In genomic region chr6:116035616-116036015, GRCh38 we compare ENCODE assay signal across 28 cellular contexts. TPM values are rescaled to one million over a fixed set of nuclear protein-coding genes. Genes with fewer than 3 reads are reported as not detected.
A peak's percentile ranks its signal among the peaks of the same experiment; 100 is the strongest.
DNase-seq lines count a peak whose midpoint lies in the region; ATAC-seq and TF ChIP-seq lines count a peak whose summit lies in the region.
"Had no signal": no experiment of that assay in that cellular context is flagged by ENCODE, and none has a peak within 500 bp of the region (broad histone marks: within the 10 kb centered on the region; RNA-seq: fewer than 3 reads in every experiment).

No MANE protein-coding gene starts in this region.

- H3K9me3 Mint-ChIP-seq in Caco-2 (ENCODE audit: unreplicated experiment), result no peaks in the 10 kb centered on the region
- H3K9me3 Mint-ChIP-seq: activated CD4-positive, alpha-beta memory T cell treated with anti-CD3 and anti-CD28 coated beads for 36 hours; activated naive CD4-positive, alpha-beta T cell treated with anti-CD3 and anti-CD28 coated beads, Interleukin-2, amount 10 ng/mL, durations not matched to agents 7 days and 5 days; CD4-positive, alpha-beta T cell; effector memory CD8-positive, alpha-beta T cell; H9; nephron had no signal

- ATAC-seq in left lobe of liver, result peak; percentile 40
- ATAC-seq in psoas muscle, result peak in 1 of 4 donors; percentile 37
- no peak for ATAC-seq in HG03457 (IDR thresholded peaks at IDR 0.05; ENCODE audit: unreplicated experiment)
- ATAC-seq in GM18511 (IDR thresholded peaks at IDR 0.05; ENCODE audit: unreplicated experiment), result no peak
- ATAC-seq: effector memory CD8-positive, alpha-beta T cell; T-helper 17 cell had no signal

- no peak overlapping the region for H3K4me3 ChIP-seq in Caco-2 (ENCODE audit: low read depth, low read length)
- no peak overlapping the region for H3K4me3 ChIP-seq in SK-N-MC
- H3K4me3 ChIP-seq in psoas muscle, result peak overlapping the region; percentile 43
- H3K4me3 ChIP-seq: esophagus muscularis mucosa, right atrium auricular region had no signal

- POLR2A ChIA-PET in Caco-2 (lab: Charles Lee), result no interaction called here

- BruUV-seq in Caco-2 (replicated peaks; lab: Mats Ljungman, UMichigan), result no TSS peak

- H3K27me3 Mint-ChIP-seq in Caco-2 (ENCODE audit: insufficient read depth, unreplicated experiment), result no peaks in the 10 kb centered on the region
- H3K27me3 Mint-ChIP-seq: activated naive CD4-positive, alpha-beta T cell treated with anti-CD3 and anti-CD28 coated beads, Interleukin-2, amount 10 ng/mL, durations not matched to agents 7 days and 5 days had no signal

- H3K27me3 ChIP-seq in Caco-2 (replicated peaks; ENCODE audit: control insufficient read depth, insufficient read depth, low read length), result no peaks in the 10 kb centered on the region
- H3K27me3 ChIP-seq in psoas muscle (ENCODE audit: insufficient read depth in 3 of 3, low read length in 2 of 3), result no peaks in the 10 kb centered on the region
- H3K27me3 ChIP-seq: esophagus muscularis mucosa, right atrium auricular region had no signal

- peaks cover 20% of the 10 kb centered on the region for H3K4me1 Mint-ChIP-seq in Caco-2 (ENCODE audit: low read depth, unreplicated experiment)
- H3K4me1 Mint-ChIP-seq: activated naive CD4-positive, alpha-beta T cell treated with anti-CD3 and anti-CD28 coated beads, Interleukin-2, amount 10 ng/mL, durations not matched to agents 7 days and 5 days; T-helper 17 cell had no signal

- H3K4me3 Mint-ChIP-seq in Caco-2 (ENCODE audit: unreplicated experiment), result peak overlapping the region; percentile 18
- H3K4me3 Mint-ChIP-seq: activated CD4-positive, alpha-beta memory T cell treated with anti-CD3 and anti-CD28 coated beads for 36 hours; activated naive CD4-positive, alpha-beta T cell treated with anti-CD3 and anti-CD28 coated beads, Interleukin-2, amount 10 ng/mL, durations not matched to agents 7 days and 5 days; CD4-positive, alpha-beta T cell; effector memory CD8-positive, alpha-beta T cell; H9; nephron; T-helper 17 cell had no signal

- no peak for TF ChIP-seq CTCF in Caco-2 (IDR thresholded peaks at IDR 0.05; ENCODE audit: insufficient read depth in 1 of 2, low read depth in 1 of 2, low read length in 1 of 2, severe bottlenecking in 1 of 2, unreplicated experiment in 1 of 2)
- TF ChIP-seq CTCF in psoas muscle (IDR thresholded peaks at IDR 0.05), result no peak

- peaks cover 5% of the 10 kb centered on the region for H3K36me3 Mint-ChIP-seq in Caco-2 (ENCODE audit: insufficient read depth, unreplicated experiment)
- H3K36me3 Mint-ChIP-seq: activated CD4-positive, alpha-beta memory T cell treated with anti-CD3 and anti-CD28 coated beads for 36 hours; activated naive CD4-positive, alpha-beta T cell treated with anti-CD3 and anti-CD28 coated beads, Interleukin-2, amount 10 ng/mL, durations not matched to agents 7 days and 5 days had no signal

- H3K9ac ChIP-seq in SK-N-MC (ENCODE audit: insufficient read length), result no peak overlapping the region
- H3K9ac ChIP-seq: SK-N-SH had no signal

- no peaks in the 10 kb centered on the region for H3K36me3 ChIP-seq in Caco-2 (ENCODE audit: control insufficient read depth, insufficient read depth, low read length)
- no peaks in the 10 kb centered on the region for H3K36me3 ChIP-seq in SK-N-MC (ENCODE audit: insufficient read depth, low read length)
- no peaks in the 10 kb centered on the region for H3K36me3 ChIP-seq in psoas muscle (ENCODE audit: insufficient read depth in 1 of 2, low read depth in 1 of 2)
- H3K36me3 ChIP-seq: esophagus muscularis mucosa, right atrium auricular region had no signal

- WGBS in psoas muscle, 3 donors, result 40 to 52% (median 44%) methylated on average over 4 of the region's 4 CpGs

- DNase-seq in Caco-2, result no peak
- no peak for DNase-seq in SK-N-MC (ENCODE audit: low read depth, low spot score)
- no peak for DNase-seq in left lobe of liver (ENCODE audit: low spot score)
- no peak for DNase-seq in psoas muscle
- DNase-seq in cerebellar nuclear complex (lab: John Stamatoyannopoulos, UW), result no peak
- DNase-seq: activated CD4-positive, alpha-beta memory T cell treated with anti-CD3 and anti-CD28 coated beads for 36 hours; activated CD4-positive, CD25-positive, alpha-beta regulatory T cell treated with anti-CD3 and anti-CD28 coated beads, Interleukin-2, amount 50 U/mL, for 72 hours; activated CD8-positive, alpha-beta memory T cell treated with anti-CD3 and anti-CD28 coated beads, Interleukin-2, amount 50 U/mL, for 4 hours; activated naive CD4-positive, alpha-beta T cell treated with anti-CD3 and anti-CD28 coated beads, Interleukin-2, amount 10 ng/mL, durations not matched to agents 7 days and 5 days; amniotic stem cell; CD4-positive, alpha-beta T cell; cortex of kidney; effector memory CD8-positive, alpha-beta T cell; H9; NCI-H1092 treated with DMSO at 0.1 percent for 48 hours; NCI-H2029; NCI-H2227 treated with DMSO at 0.1 percent for 48 hours; NCI-H526 treated with DMSO at 0.1 percent for 48 hours; RPMI8226; SK-N-SH; stimulated activated CD4-positive, alpha-beta T cell treated with anti-CD3 and anti-CD28 coated beads, Interleukin-2, amount 100 ng/mL, for 24 hours; T-helper 17 cell had no signal

- H3K27ac ChIP-seq in SK-N-MC, result peak overlapping the region; percentile 74
- no peak overlapping the region for H3K27ac ChIP-seq in psoas muscle
- H3K27ac ChIP-seq: esophagus muscularis mucosa had no signal

- H3K9me3 ChIP-seq in Caco-2 (no peaks in the 10 kb centered on the region), SK-N-MC (ENCODE audit: low read depth, low read length) (no peaks in the 10 kb centered on the region), psoas muscle (no peaks in the 10 kb centered on the region)
- H3K9me3 ChIP-seq: esophagus muscularis mucosa, right atrium auricular region, SK-N-SH had no signal

- H3K27ac Mint-ChIP-seq in Caco-2 (ENCODE audit: unreplicated experiment), result peak overlapping the region; percentile 43
- H3K27ac Mint-ChIP-seq: activated CD4-positive, alpha-beta memory T cell treated with anti-CD3 and anti-CD28 coated beads for 36 hours; activated naive CD4-positive, alpha-beta T cell treated with anti-CD3 and anti-CD28 coated beads, Interleukin-2, amount 10 ng/mL, durations not matched to agents 7 days and 5 days; CD4-positive, alpha-beta T cell; effector memory CD8-positive, alpha-beta T cell; nephron; T-helper 17 cell had no signal

- intact Hi-C loops in Caco-2 (cut with micrococcal nuclease; ENCODE audit: unreplicated experiment), result loop anchor here (1.0 kb wide), 1 partner anchor 16 kb away; no protein-coding TSS in a partner anchor
- intact Hi-C loops in psoas muscle (cut with DNase I), result loop anchor here in 1 of 2 donors (1.0 kb wide), 1 partner anchor 40 kb away; no protein-coding TSS in a partner anchor

- CTCF ChIA-PET in Caco-2 (lab: Charles Lee), result no interaction called here

- H3K4me1 ChIP-seq in Caco-2 (peaks cover 38% of the 10 kb centered on the region), psoas muscle (peaks cover 15% of the 10 kb centered on the region)

RNA-seq across cellular contexts. Expression of gene FRK, which starts 25.1 kb away (rescaled TPM):
- total RNA-seq in Caco-2 (2022) (7.3 and 8.4 TPM in 2 replicates), left lobe of liver (12.6 TPM), psoas muscle (1 to 10 TPM; 1.4 to 4.2 (median 1.8) TPM)
- polyA plus RNA-seq in psoas muscle, result 1 to 10 TPM in 1 of 3 donors, under 1 TPM in 2; 0.10 to 1.3 (median 0.44) TPM
- total RNA-seq: CD4-positive, alpha-beta T cell; mononuclear cell had no signal
